25 cellular contexts compared by ENCODE assay signal in genomic region chr6:1587546-1587945, GRCh38. TPM values are rescaled to one million over a fixed set of nuclear protein-coding genes. Genes with fewer than 3 reads are reported as not detected.
"Had no signal": no experiment of that assay in that cellular context is flagged by ENCODE, and none has a peak within 500 bp of the region (broad histone marks: within the 10 kb centered on the region; RNA-seq: fewer than 3 reads in every experiment).

No MANE protein-coding gene starts in this region.

- H3K36me3 ChIP-seq: left ventricle myocardium inferior, pancreas, prostate gland, sigmoid colon, spleen, suprapubic skin, thoracic aorta, tibial artery, uterus had no signal

- H3K27ac ChIP-seq: hepatocyte, left ventricle myocardium inferior, pancreas, prostate gland, sigmoid colon, spleen, thoracic aorta, tibial artery, uterus had no signal

- H3K36me3 Mint-ChIP-seq: memory B cell; naive thymus-derived CD4-positive, alpha-beta T cell; natural killer cell treated with Interleukin-12 subunit alpha and Interleukin-12 subunit beta and Interleukin-15 and Interleukin-18, amount 100 ng/mL, for 72 hours; stimulated activated effector memory CD8-positive, alpha-beta T cell treated with anti-CD3 and anti-CD28 coated beads, Interleukin-12 subunit alpha, Interleukin-12 subunit beta, amount 100 ng/mL, for 72 hours had no signal

- H3K27me3 ChIP-seq: hepatocyte, pancreas, sigmoid colon, tibial artery, uterus had no signal

- DNase-seq: left ventricle myocardium inferior; midbrain; mucosa of descending colon; naive thymus-derived CD4-positive, alpha-beta T cell; pancreas; posterior cingulate gyrus; retina; right cardiac atrium; sigmoid colon; small intestine; spleen; stimulated activated CD4-positive, alpha-beta T cell treated with anti-CD3 and anti-CD28 coated beads, Interleukin-4, amount 100 ng/mL, for 24 hours; stimulated activated naive CD4-positive, alpha-beta T cell; trophoblast cell; uterus had no signal

- H3K9me3 ChIP-seq: left ventricle myocardium inferior, mucosa of descending colon, pancreas, prostate gland, sigmoid colon, spleen, suprapubic skin, thoracic aorta, tibial artery, uterus had no signal

- H3K4me1 ChIP-seq: left ventricle myocardium inferior, pancreas, prostate gland, sigmoid colon, spleen, suprapubic skin, tibial artery, uterus had no signal

- H3K4me3 Mint-ChIP-seq: memory B cell; naive thymus-derived CD4-positive, alpha-beta T cell; natural killer cell treated with Interleukin-12 subunit alpha and Interleukin-12 subunit beta and Interleukin-15 and Interleukin-18, amount 100 ng/mL, for 72 hours; stimulated activated effector memory CD8-positive, alpha-beta T cell treated with anti-CD3 and anti-CD28 coated beads, Interleukin-12 subunit alpha, Interleukin-12 subunit beta, amount 100 ng/mL, for 72 hours; stimulated activated naive CD8-positive, alpha-beta T cell treated with anti-CD3 and anti-CD28 coated beads, Interleukin-15, Interleukin-2, amounts not matched to agents 100 ng/mL and 50 ng/mL, for 24 hours had no signal

- H3K27ac Mint-ChIP-seq: memory B cell; naive thymus-derived CD4-positive, alpha-beta T cell; natural killer cell treated with Interleukin-12 subunit alpha and Interleukin-12 subunit beta and Interleukin-15 and Interleukin-18, amount 100 ng/mL, for 72 hours; stimulated activated effector memory CD8-positive, alpha-beta T cell treated with anti-CD3 and anti-CD28 coated beads, Interleukin-12 subunit alpha, Interleukin-12 subunit beta, amount 100 ng/mL, for 72 hours; stimulated activated naive CD8-positive, alpha-beta T cell treated with anti-CD3 and anti-CD28 coated beads, Interleukin-15, Interleukin-2, amounts not matched to agents 100 ng/mL and 50 ng/mL, for 24 hours had no signal

- H3K9me3 Mint-ChIP-seq: memory B cell; naive thymus-derived CD4-positive, alpha-beta T cell; natural killer cell treated with Interleukin-12 subunit alpha and Interleukin-12 subunit beta and Interleukin-15 and Interleukin-18, amount 100 ng/mL, for 72 hours; stimulated activated effector memory CD8-positive, alpha-beta T cell treated with anti-CD3 and anti-CD28 coated beads, Interleukin-12 subunit alpha, Interleukin-12 subunit beta, amount 100 ng/mL, for 72 hours; stimulated activated naive CD8-positive, alpha-beta T cell treated with anti-CD3 and anti-CD28 coated beads, Interleukin-15, Interleukin-2, amounts not matched to agents 100 ng/mL and 50 ng/mL, for 24 hours had no signal

- H3K4me3 ChIP-seq: hepatocyte, left ventricle myocardium inferior, lung, mucosa of descending colon, pancreas, prostate gland, sigmoid colon, spleen, suprapubic skin, thoracic aorta, tibial artery, uterus had no signal

- H3K4me1 Mint-ChIP-seq: memory B cell; stimulated activated effector memory CD8-positive, alpha-beta T cell treated with anti-CD3 and anti-CD28 coated beads, Interleukin-12 subunit alpha, Interleukin-12 subunit beta, amount 100 ng/mL, for 72 hours had no signal

RNA-seq across cellular contexts. Expression of gene FOXC1, which starts 22.2 kb away (rescaled TPM):
- total RNA-seq: naive thymus-derived CD4-positive, alpha-beta T cell had no signal
